17 cellular contexts compared by ENCODE assay signal in the genomic region with DNA sequence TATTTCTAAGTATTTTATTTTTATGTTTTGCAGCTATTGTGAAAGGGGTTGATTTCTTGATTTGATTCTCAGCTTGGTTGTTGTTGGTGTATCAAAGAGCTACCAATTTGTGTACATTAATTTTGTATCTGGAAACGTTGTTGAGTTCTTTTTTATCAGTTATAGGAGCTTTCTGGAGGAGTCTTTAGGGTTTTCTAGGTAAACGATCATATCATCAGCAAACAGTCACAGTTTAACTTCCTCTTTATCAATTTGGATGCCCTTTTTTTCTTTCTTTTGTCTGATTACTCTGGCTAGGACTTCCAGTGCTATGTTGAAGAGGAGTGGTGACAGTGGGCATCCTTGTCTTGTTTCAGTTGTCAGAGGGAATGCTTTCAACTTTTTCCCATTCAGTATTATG. TPM values are rescaled to one million over a fixed set of nuclear protein-coding genes. Genes with fewer than 3 reads are reported as not detected.
"Had no signal": no experiment of that assay in that cellular context is flagged by ENCODE, and none has a peak within 500 bp of the region (broad histone marks: within the 10 kb centered on the region; RNA-seq: fewer than 3 reads in every experiment).

No MANE protein-coding gene starts in this region.

RNA-seq across cellular contexts. Expression of a gene that starts 21.5 kb away (rescaled TPM):
- total RNA-seq: natural killer cell; natural killer cell treated with Interleukin-12 subunit alpha and Interleukin-12 subunit beta and Interleukin-15 and Interleukin-18, amount 100 ng/mL, for 72 hours; neural crest cell; omental fat pad; osteoblast; osteocyte; pancreas; progenitor cell of endocrine pancreas; right atrium auricular region; right lobe of liver; sciatic nerve; smooth muscle cell had no signal
- polyA plus RNA-seq: neural cell, ovary, pancreas, right cardiac atrium, small intestine, smooth muscle cell, spleen had no signal
